1 cellular context compared by ENCODE assay signal in genomic region chr11:67847896-67848875, GRCh38.
TF ChIP-seq lines count a peak whose summit lies in the region.

No MANE protein-coding gene starts in this region.

TF ChIP-seq in H1, 55 proteins besides CTCF, POLR2A, EP300 and RAD21:
- TF ChIP-seq, protein P1, sequence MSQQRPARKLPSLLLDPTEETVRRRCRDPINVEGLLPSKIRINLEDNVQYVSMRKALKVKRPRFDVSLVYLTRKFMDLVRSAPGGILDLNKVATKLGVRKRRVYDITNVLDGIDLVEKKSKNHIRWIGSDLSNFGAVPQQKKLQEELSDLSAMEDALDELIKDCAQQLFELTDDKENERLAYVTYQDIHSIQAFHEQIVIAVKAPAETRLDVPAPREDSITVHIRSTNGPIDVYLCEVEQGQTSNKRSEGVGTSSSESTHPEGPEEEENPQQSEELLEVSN (IDR thresholded peaks at IDR 0.05) = peak; percentile 53; the same call in 1 of the 2 replicates
